ENCODE assay signal across 11 cellular contexts in the genomic region with DNA sequence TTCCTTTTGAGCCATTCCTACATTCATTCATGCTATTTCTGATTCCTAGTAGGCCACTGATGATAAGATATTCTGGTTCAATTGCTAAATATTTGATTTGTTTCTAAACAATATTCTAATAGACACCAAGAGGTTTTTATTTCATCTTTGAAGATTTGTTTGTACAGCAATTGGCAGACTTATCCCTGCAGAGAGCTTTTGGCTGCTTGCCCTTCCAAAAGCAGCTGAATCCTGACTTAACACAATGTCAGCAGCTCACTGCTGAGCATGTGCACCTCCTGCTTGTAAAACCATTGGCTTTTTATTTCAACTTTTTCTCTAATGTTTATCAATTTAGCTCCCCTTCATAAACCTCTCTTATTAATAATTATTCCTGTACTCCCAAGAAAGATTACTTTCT. TPM values are rescaled to one million over a fixed set of nuclear protein-coding genes. Genes with fewer than 3 reads are reported as not detected.
DNase-seq lines count a peak whose midpoint lies in the region; ATAC-seq and TF ChIP-seq lines count a peak whose summit lies in the region.
"Had no signal": no experiment of that assay in that cellular context is flagged by ENCODE, and none has a peak within 500 bp of the region (broad histone marks: within the 10 kb centered on the region; RNA-seq: fewer than 3 reads in every experiment).

No MANE protein-coding gene starts in this region.

- no peak overlapping the region for H3K27ac ChIP-seq in WERI-Rb-1
- H3K27ac ChIP-seq: KMS-11 had no signal

- no peak overlapping the region for H3K4me3 ChIP-seq in WERI-Rb-1 (ENCODE audit: low read depth, low read length)

- H3K36me3 ChIP-seq in WERI-Rb-1 = no peaks in the 10 kb centered on the region

- no peak for TF ChIP-seq CTCF in WERI-Rb-1 (IDR thresholded peaks at IDR 0.05; ENCODE audit: low read depth, low read length)

- H3K27me3 ChIP-seq in WERI-Rb-1 (ENCODE audit: insufficient read depth, low read depth, severe bottlenecking) = no peaks in the 10 kb centered on the region

- peak; percentile 68 for DNase-seq in NCI-H1105 (lab: John Stamatoyannopoulos, UW)
- peak; percentile 61 for DNase-seq in NCI-H748 (lab: John Stamatoyannopoulos, UW; ENCODE audit: unreplicated experiment)
- peak; percentile 80 for DNase-seq in fibroblast of gingiva (ENCODE audit: low read depth)
- peak; percentile 20 for DNase-seq in pulmonary artery endothelial cell (ENCODE audit: low read depth, low spot score)
- no peak for DNase-seq in OCI-M2 (lab: John Stamatoyannopoulos, UW; ENCODE audit: unreplicated experiment)
- no peak for DNase-seq in WERI-Rb-1
- no peak for DNase-seq in NCI-H526 (lab: John Stamatoyannopoulos, UW)
- DNase-seq: activated naive CD8-positive, alpha-beta T cell treated with anti-CD3 and anti-CD28 coated beads for 36 hours; stimulated activated naive B cell treated with anti-CD40 and anti-IgM and Interleukin-4, amounts not matched to agents 10 μg/mL and 1 μg/mL and 100 μg/mL, for 72 hours had no signal

- ATAC-seq in GM21717 (IDR thresholded peaks at IDR 0.05; ENCODE audit: unreplicated experiment) = no peak
- ATAC-seq: stimulated activated naive B cell treated with anti-CD40 and anti-IgM and Interleukin-4, amounts not matched to agents 10 μg/mL and 1 μg/mL and 100 μg/mL, for 72 hours had no signal

- H3K9me3 ChIP-seq in WERI-Rb-1 (ENCODE audit: severe bottlenecking) = no peaks in the 10 kb centered on the region

RNA-seq across cellular contexts. Expression of a gene that starts 45.3 kb away (rescaled TPM):
- 1,455 and 1,534 TPM in 2 replicates for total RNA-seq in pulmonary artery endothelial cell

Comparison
In these comparisons a context has a peak if more than half of its experiments do, and no peak if none do; other contexts are left out.
1. DNase-seq: peak in NCI-H1105 (single experiment), NCI-H748 (single experiment), fibroblast of gingiva (single experiment) and pulmonary artery endothelial cell (single experiment); none in OCI-M2 (single experiment), WERI-Rb-1 (single experiment) and NCI-H526 (0 of 2).